8 cellular contexts compared by ENCODE assay signal in genomic region chr16:69709456-69710084, GRCh38. TPM values are rescaled to one million over a fixed set of nuclear protein-coding genes. Genes with fewer than 3 reads are reported as not detected.
DNase-seq lines count a peak whose midpoint lies in the region; ATAC-seq and TF ChIP-seq lines count a peak whose summit lies in the region.

No MANE protein-coding gene starts in this region.

- peak; percentile 68 for DNase-seq in EL
- DNase-seq in LHCN-M2 (ENCODE audit: low read depth): peak; percentile 73
- DNase-seq in RKO (ENCODE audit: low spot score): peak; percentile 83
- no peak for DNase-seq in dorsolateral prefrontal cortex
- peak; percentile 72 to 73 for DNase-seq in lung microvascular endothelial cell (ENCODE audit: low read depth in 2 of 2)

- H3K4me3 ChIP-seq in dorsolateral prefrontal cortex: peak overlapping the region in 1 of 59 donors; percentile 26

- TF ChIP-seq CTCF in dorsolateral prefrontal cortex (IDR thresholded peaks at IDR 0.05 in 54 of 56, conservative IDR thresholded peaks at IDR 0.05 in 2 of 56; ENCODE audit: low read depth in 1 of 56, partially characterized antibody in 56 of 56): peak; percentile 69 to 93 (median 86)

- H3K27me3 ChIP-seq in dorsolateral prefrontal cortex: no peaks in the 10 kb centered on the region

- H3K27ac ChIP-seq in dorsolateral prefrontal cortex: peak overlapping the region in 57 of 59 donors; percentile 1 to 87 (median 72)

- intact Hi-C loops in dorsolateral prefrontal cortex (cut with DNase I): loop anchor here (2.0 to 5.0 kb wide), 2 partner anchors 45 to 312 kb away; partner anchors contain the start of gene NOB1 (in 2 of the 2)

- no peak for ATAC-seq in HG03457 (IDR thresholded peaks at IDR 0.05; ENCODE audit: unreplicated experiment)
- ATAC-seq in GM21825 (IDR thresholded peaks at IDR 0.05; ENCODE audit: unreplicated experiment): no peak
- ATAC-seq in GM19452 (IDR thresholded peaks at IDR 0.05; ENCODE audit: unreplicated experiment): no peak

RNA-seq across cellular contexts. Expression of gene NQO1, which starts 16.8 kb away (rescaled TPM):
- 415 and 494 TPM in 2 replicates for total RNA-seq in LHCN-M2 (2014; rRNA removed)
- 2,044 TPM for polyA plus RNA-seq in LHCN-M2 (2012)
- 100 to 1,000 TPM in 2 of 120 experiments, 10 to 100 TPM in 118; 10.2 to 114 (median 28.6) TPM for total RNA-seq in dorsolateral prefrontal cortex
- total RNA-seq in lung microvascular endothelial cell: 25.2 and 217 TPM in 2 replicates

RNA-seq across cellular contexts. Expression of gene NOB1, which starts 45.2 kb away (rescaled TPM):
- total RNA-seq in LHCN-M2 (2014; rRNA removed) (19.8 and 26.9 TPM in 2 replicates), dorsolateral prefrontal cortex (10 to 100 TPM; 19.8 to 37.5 (median 27.3) TPM), lung microvascular endothelial cell (12.7 and 17.4 TPM in 2 replicates)
- polyA plus RNA-seq in LHCN-M2 (2012): 45.0 TPM

RNA-seq across cellular contexts. Expression of gene WWP2, which starts 52.6 kb away (rescaled TPM):
- total RNA-seq in LHCN-M2 (2014; rRNA removed) (18.9 and 20.8 TPM in 2 replicates), dorsolateral prefrontal cortex (10 to 100 TPM; 43.5 to 81.3 (median 58.5) TPM), lung microvascular endothelial cell (15.1 and 16.6 TPM in 2 replicates)
- 19.9 TPM for polyA plus RNA-seq in LHCN-M2 (2012)

Comparison
In these comparisons a context has a peak if more than half of its experiments do, and no peak if none do; other contexts are left out.
1. DNase-seq: peak in EL (single experiment), LHCN-M2 (single experiment), RKO (single experiment) and lung microvascular endothelial cell (2 of 2); none in dorsolateral prefrontal cortex (0 of 10).